ENCODE assay signal across 14 cellular contexts in the genomic region with DNA sequence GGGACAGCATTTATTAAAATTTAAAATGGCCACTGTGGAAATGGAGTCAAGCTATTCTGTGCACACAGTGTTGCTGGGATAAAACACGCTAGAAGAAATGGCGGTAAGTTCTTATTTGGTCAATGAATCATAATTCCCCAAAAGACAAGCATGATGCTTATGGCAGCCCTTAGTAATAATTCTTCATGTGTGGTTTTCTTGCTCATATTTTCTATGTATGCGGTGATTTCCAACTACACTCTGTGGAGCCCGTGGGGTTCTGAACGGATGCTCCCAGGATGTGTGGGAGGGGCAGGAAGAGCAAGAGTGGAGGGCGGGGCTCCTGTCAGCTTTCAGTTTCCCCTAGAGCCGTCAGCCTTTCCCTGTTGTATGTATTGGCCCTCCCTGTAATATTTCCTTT.
A peak's percentile ranks its signal among the peaks of the same experiment; 100 is the strongest.
DNase-seq lines count a peak whose midpoint lies in the region; ATAC-seq and TF ChIP-seq lines count a peak whose summit lies in the region.
"Had no signal": no experiment of that assay in that cellular context is flagged by ENCODE, and none has a peak within 500 bp of the region (broad histone marks: within the 10 kb centered on the region; RNA-seq: fewer than 3 reads in every experiment).

No MANE protein-coding gene starts in this region.

- no peaks in the 10 kb centered on the region for H3K36me3 Mint-ChIP-seq in activated CD8-positive, alpha-beta memory T cell treated with anti-CD3 and anti-CD28 coated beads, Interleukin-2, amount 10 ng/mL, durations not matched to agents 7 days and 5 days
- H3K36me3 Mint-ChIP-seq in activated T-cell treated with anti-CD3 and anti-CD28 coated beads, Interleukin-2, amount 50 U/mL, for 24 hours (ENCODE audit: low read depth), result no peaks in the 10 kb centered on the region

- H3K36me3 ChIP-seq in body of pancreas (replicated peaks in 1 of 2; ENCODE audit: insufficient read depth in 1 of 2, low read depth in 2 of 2), result no peaks in the 10 kb centered on the region

- no peaks in the 10 kb centered on the region for H3K4me1 ChIP-seq in body of pancreas

- no peak overlapping the region for H3K27ac ChIP-seq in body of pancreas
- H3K27ac ChIP-seq: coronary artery had no signal

- no peaks in the 10 kb centered on the region for H3K27me3 ChIP-seq in body of pancreas

- H3K9me3 Mint-ChIP-seq in activated CD8-positive, alpha-beta memory T cell treated with anti-CD3 and anti-CD28 coated beads, Interleukin-2, amount 10 ng/mL, durations not matched to agents 7 days and 5 days (ENCODE audit: low read depth), result no peaks in the 10 kb centered on the region
- no peaks in the 10 kb centered on the region for H3K9me3 Mint-ChIP-seq in activated T-cell treated with anti-CD3 and anti-CD28 coated beads, Interleukin-2, amount 50 U/mL, for 24 hours
- H3K9me3 Mint-ChIP-seq: activated T-helper 2 cell treated with anti-CD3 and anti-CD28 coated beads, Interferon-gamma antibody, Interleukin-2, Interleukin-4, amounts not matched to agents 10 μg/mL and 5 μg/mL and 100 μg/mL, durations not matched to agents 14 hours and 24 hours and 36 hours had no signal

- 35 to 39% methylated on average over 7 of the region's 7 CpGs for WGBS in body of pancreas, 2 donors

- no peak overlapping the region for H3K4me3 ChIP-seq in body of pancreas
- H3K4me3 ChIP-seq: coronary artery had no signal

- DNase-seq in activated CD8-positive, alpha-beta memory T cell treated with anti-CD3 and anti-CD28 coated beads for 24 hours, result peak; percentile 77
- no peak for DNase-seq in activated CD8-positive, alpha-beta memory T cell treated with anti-CD3 and anti-CD28 coated beads, Interleukin-2, amount 10 ng/mL, durations not matched to agents 7 days and 5 days
- peak; percentile 72 for DNase-seq in activated T-cell treated with anti-CD3 and anti-CD28 coated beads, Interleukin-2, amount 50 U/mL, for 24 hours
- peak; percentile 15 to 35 for DNase-seq in stimulated activated CD4-positive, alpha-beta T cell treated with anti-CD3 and anti-CD28 coated beads, Interleukin-4, amount 100 ng/mL, for 4 hours
- DNase-seq in body of pancreas (no peak), NOMO-1 (lab: John Stamatoyannopoulos, UW; ENCODE audit: unreplicated experiment in 2 of 2) (no peak)
- DNase-seq: ACHN, foreskin fibroblast, NCI-H1092 treated with DMSO at 0.1 percent for 48 hours, NCI-H226 had no signal

- no peak for TF ChIP-seq POLR2A in body of pancreas (IDR thresholded peaks at IDR 0.05)

- no peak overlapping the region for H3K27ac Mint-ChIP-seq in activated CD8-positive, alpha-beta memory T cell treated with anti-CD3 and anti-CD28 coated beads, Interleukin-2, amount 10 ng/mL, durations not matched to agents 7 days and 5 days
- H3K27ac Mint-ChIP-seq in activated T-cell treated with anti-CD3 and anti-CD28 coated beads, Interleukin-2, amount 50 U/mL, for 24 hours, result peak overlapping the region; percentile 93
- H3K27ac Mint-ChIP-seq: activated T-helper 2 cell treated with anti-CD3 and anti-CD28 coated beads, Interferon-gamma antibody, Interleukin-2, Interleukin-4, amounts not matched to agents 10 μg/mL and 5 μg/mL and 100 μg/mL, durations not matched to agents 14 hours and 24 hours and 36 hours had no signal

- H3K4me1 Mint-ChIP-seq in activated CD8-positive, alpha-beta memory T cell treated with anti-CD3 and anti-CD28 coated beads, Interleukin-2, amount 10 ng/mL, durations not matched to agents 7 days and 5 days, result peaks cover 16% of the 10 kb centered on the region
- H3K4me1 Mint-ChIP-seq in activated T-cell treated with anti-CD3 and anti-CD28 coated beads, Interleukin-2, amount 50 U/mL, for 24 hours (ENCODE audit: low read depth), result peaks cover 53% of the 10 kb centered on the region

- TF ChIP-seq CTCF in body of pancreas (IDR thresholded peaks at IDR 0.05), result no peak

- CTCF ChIA-PET in activated CD8-positive, alpha-beta memory T cell treated with anti-CD3 and anti-CD28 coated beads, Interleukin-2, amount 10 ng/mL, durations not matched to agents 7 days and 5 days (lab: Charles Lee), result interaction anchor here (0.6 to 11.1 kb wide), 34 partner anchors 10 to 664 kb away, joined by 3 to 107 read pairs (median 4); no protein-coding TSS in a partner anchor

- intact Hi-C loops in body of pancreas (cut with DNase I), result no loop called here

- no peaks in the 10 kb centered on the region for H3K9me3 ChIP-seq in body of pancreas

- no peaks in the 10 kb centered on the region for H3K27me3 Mint-ChIP-seq in activated CD8-positive, alpha-beta memory T cell treated with anti-CD3 and anti-CD28 coated beads, Interleukin-2, amount 10 ng/mL, durations not matched to agents 7 days and 5 days
- H3K27me3 Mint-ChIP-seq in activated T-cell treated with anti-CD3 and anti-CD28 coated beads, Interleukin-2, amount 50 U/mL, for 24 hours, result no peaks in the 10 kb centered on the region

- ATAC-seq in activated CD8-positive, alpha-beta memory T cell treated with anti-CD3 and anti-CD28 coated beads, Interleukin-2, amount 10 ng/mL, durations not matched to agents 7 days and 5 days, result no peak
- ATAC-seq in HG02610 (IDR thresholded peaks at IDR 0.05; ENCODE audit: unreplicated experiment), result peak; percentile 71
- no peak for ATAC-seq in body of pancreas
- no peak for ATAC-seq in GM21526 (IDR thresholded peaks at IDR 0.05; ENCODE audit: low FRiP score, unreplicated experiment)

- H3K4me3 Mint-ChIP-seq in activated CD8-positive, alpha-beta memory T cell treated with anti-CD3 and anti-CD28 coated beads, Interleukin-2, amount 10 ng/mL, durations not matched to agents 7 days and 5 days, result no peak overlapping the region
- peak overlapping the region; percentile 27 for H3K4me3 Mint-ChIP-seq in activated T-cell treated with anti-CD3 and anti-CD28 coated beads, Interleukin-2, amount 50 U/mL, for 24 hours

Comparison
In these comparisons a context has a peak if more than half of its experiments do, and no peak if none do; other contexts are left out.
1. DNase-seq: peak in activated CD8-positive, alpha-beta memory T cell treated with anti-CD3 and anti-CD28 coated beads for 24 hours (single experiment), activated T-cell treated with anti-CD3 and anti-CD28 coated beads, Interleukin-2, amount 50 U/mL, for 24 hours (single experiment) and stimulated activated CD4-positive, alpha-beta T cell treated with anti-CD3 and anti-CD28 coated beads, Interleukin-4, amount 100 ng/mL, for 4 hours (2 of 2); none in activated CD8-positive, alpha-beta memory T cell treated with anti-CD3 and anti-CD28 coated beads, Interleukin-2, amount 10 ng/mL, durations not matched to agents 7 days and 5 days (single experiment), body of pancreas (0 of 4) and NOMO-1 (0 of 2).